8 cellular contexts compared by ENCODE assay signal in the genomic region with DNA sequence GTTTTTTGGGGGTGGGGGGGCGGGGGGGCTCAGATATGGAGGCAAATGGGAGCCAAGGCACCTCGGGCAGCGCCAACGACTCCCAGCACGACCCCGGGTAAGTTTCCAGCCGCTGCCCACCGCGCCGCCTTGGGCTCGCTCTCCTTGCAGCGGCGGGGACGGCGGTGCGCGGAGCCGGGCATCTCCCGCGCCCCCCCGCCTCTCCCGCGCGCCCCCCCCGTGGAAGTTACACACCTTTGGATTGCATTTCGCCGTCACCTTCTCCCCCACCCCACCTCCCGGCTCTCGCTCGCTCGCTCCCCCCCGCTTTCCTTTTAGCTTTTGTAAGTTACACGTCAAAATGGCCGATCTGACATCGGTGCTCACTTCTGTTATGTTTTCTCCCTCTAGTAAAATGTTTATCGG. TPM values are rescaled to one million over a fixed set of nuclear protein-coding genes. Genes with fewer than 3 reads are reported as not detected.
DNase-seq lines count a peak whose midpoint lies in the region; ATAC-seq, FAIRE-seq and TF ChIP-seq lines count a peak whose summit lies in the region.

No MANE protein-coding gene starts in this region.

- peak overlapping the region; percentile 91 for H3K4me2 ChIP-seq in K562 (ENCODE audit: insufficient read depth, low read length)

- H3K27me3 Mint-ChIP-seq in immature natural killer cell (ENCODE audit: low read depth in 3 of 3): peaks cover 0 to 12% (median 2%) of the 10 kb centered on the region in 3 donors

- H3K9ac ChIP-seq in K562 (ENCODE audit: insufficient read depth in 1 of 2, low read depth in 2 of 2, low read length in 2 of 2): peak overlapping the region; percentile 79 to 93

- H3K4me3 ChIP-seq in SJCRH30: peak overlapping the region; percentile 71
- peak overlapping the region; percentile 78 for H3K4me3 ChIP-seq in K562

- DNase-seq in ELR (ENCODE audit: low read depth) (peak; percentile 43), SJCRH30 (peak; percentile 19 to 33), K562 (ENCODE audit: extremely low read depth in 1 of 4, low spot score in 3 of 4) (peak; percentile 25 to 65 (median 54)), immature natural killer cell (peak in 2 of 3 donors; percentile 20 to 27), T1000 (lab: John Stamatoyannopoulos, UW) (no peak), epidermal melanocyte (ENCODE audit: insufficient read length, low spot score) (no peak)
- peak; percentile 17 for DNase-seq in stimulated activated CD4-positive, alpha-beta T cell treated with anti-CD3 and anti-CD28 coated beads, Interleukin-1b, Interleukin-23, amount 100 ng/mL, for 48 hours

- no peak for TF ChIP-seq POLR2A in K562 (conservative IDR thresholded peaks at IDR 0.05)

- H3K27ac ChIP-seq in SJCRH30 (peak overlapping the region; percentile 37), K562 (ENCODE audit: extremely low read depth, low read depth, low read length) (peak overlapping the region; percentile 79)

- H3K36me3 Mint-ChIP-seq in immature natural killer cell: peaks cover 11 to 20% (median 16%) of the 10 kb centered on the region in 3 donors

- no peaks in the 10 kb centered on the region for H4K20me1 ChIP-seq in K562 (replicated peaks; ENCODE audit: control insufficient read depth, insufficient read depth, low read length)

- intact Hi-C loops in K562 (cut with micrococcal nuclease): loop anchor here (2.0 kb wide), 1 partner anchor 122 kb away; no protein-coding TSS in a partner anchor

- no peak for TF ChIP-seq RAD21 in K562 (CRISPR knock-in tag; conservative IDR thresholded peaks at IDR 0.05 in 1 of 2, IDR thresholded peaks at IDR 0.05 in 1 of 2)

- in situ Hi-C loops in K562 (cut with MboI): no loop called here

- no peaks in the 10 kb centered on the region for H3K9me3 ChIP-seq in SJCRH30 (replicated peaks)
- no peaks in the 10 kb centered on the region for H3K9me3 ChIP-seq in K562 (replicated peaks; ENCODE audit: control insufficient read depth, insufficient read depth, low read depth, low read length)

- no peak for FAIRE-seq in K562 (lab: Jason Lieb, UNC)

- 0% methylated on average over 4 of the region's 36 CpGs for WGBS in K562 (ENCODE audit: insufficient coverage, low coverage, missing lambda C conversion rate)

- H2AFZ ChIP-seq in K562 (ENCODE audit: low read depth, low read length): peak overlapping the region; percentile 46

- POLR2A ChIA-PET in K562 (lab: Yijun Ruan, JAX): interaction anchor here (2.5 kb wide), 1 partner anchor 10 kb away, joined by 9 read pairs; no protein-coding TSS in a partner anchor

- no peaks in the 10 kb centered on the region for H3K9me1 ChIP-seq in K562 (ENCODE audit: control insufficient read depth, insufficient read depth, low read length)

- H3K36me3 ChIP-seq in SJCRH30 (peaks cover 7% of the 10 kb centered on the region), K562 (ENCODE audit: control insufficient read depth, insufficient read depth, low read length) (peaks cover 28% of the 10 kb centered on the region)

- H3K27me3 ChIP-seq in SJCRH30 (no peaks in the 10 kb centered on the region), K562 (ENCODE audit: control insufficient read depth in 2 of 2, insufficient read depth in 2 of 2, low read length in 2 of 2) (no peaks in the 10 kb centered on the region)

- TF ChIP-seq EP300 in K562 (IDR thresholded peaks at IDR 0.05; ENCODE audit: low read length): no peak

- no peak for TF ChIP-seq CTCF in K562 (IDR thresholded peaks at IDR 0.05 in 2 of 3, conservative IDR thresholded peaks at IDR 0.05 in 1 of 3; ENCODE audit: insufficient read depth in 2 of 3, low read depth in 1 of 3, low read length in 3 of 3)

- peaks cover 13% of the 10 kb centered on the region for H3K4me1 ChIP-seq in SJCRH30
- peaks cover 10 to 13% of the 10 kb centered on the region in 2 experiments; a peak in 4 of 5 replicates for H3K4me1 ChIP-seq in K562 (replicated peaks in 1 of 2; ENCODE audit: control insufficient read depth in 2 of 2, insufficient read depth in 2 of 2, low read length in 2 of 2)

- peaks cover 28 to 42% of the 10 kb centered on the region in 2 donors for H3K4me1 Mint-ChIP-seq in immature natural killer cell

- BruUV-seq in K562 (replicated peaks; lab: Mats Ljungman, UMichigan): no TSS peak

- peak overlapping the region; percentile 87 to 92 (median 89) for H3K4me3 Mint-ChIP-seq in immature natural killer cell

- no peaks in the 10 kb centered on the region for H3K9me3 Mint-ChIP-seq in immature natural killer cell

- ATAC-seq in HG02642 (IDR thresholded peaks at IDR 0.05; ENCODE audit: poor library complexity, unreplicated experiment) (peak; percentile 26), K562 (peak; percentile 26)

- H3K27ac Mint-ChIP-seq in immature natural killer cell: peak overlapping the region; percentile 34 to 94 (median 78)

- H3K79me2 ChIP-seq in K562 (ENCODE audit: control insufficient read depth, insufficient read depth, low read length): peaks cover 37% of the 10 kb centered on the region

- CTCF ChIA-PET in K562 (lab: Yijun Ruan, JAX; ENCODE audit: low intra/inter-chr PET ratio): no interaction called here

TF ChIP-seq in K562, 482 proteins besides CTCF, POLR2A, EP300 and RAD21 (continues in another document):
- TF ChIP-seq VEZF1 (CRISPR knock-in tag; IDR thresholded peaks at IDR 0.05): peak; percentile 88
- no peak for TF ChIP-seq PCBP2 (IDR thresholded peaks at IDR 0.05; ENCODE audit: low read depth, low read length, poor library complexity, severe bottlenecking)
- peak; percentile 29; the same call in 1 of the 2 replicates for TF ChIP-seq RBFOX2 (IDR thresholded peaks at IDR 0.05; ENCODE audit: low read depth, low read length)
- 0 out of 2 replicates have a peak, but pooled peaks have one; percentile 7 for TF ChIP-seq MXI1 (IDR thresholded peaks at IDR 0.05; ENCODE audit: low read depth, low read length)
- no peak for TF ChIP-seq HOXB6 (CRISPR knock-in tag; IDR thresholded peaks at IDR 0.05; ENCODE audit: borderline replicate concordance)
- TF ChIP-seq TAF1 (IDR thresholded peaks at IDR 0.05; ENCODE audit: control insufficient read depth, extremely low read depth, insufficient read depth, low read length, severe bottlenecking): peak; percentile 28
- peak in 1 of 2 experiments; percentile 33; a peak in 1 of 4 replicates for TF ChIP-seq MAZ (CRISPR knock-in tag; conservative IDR thresholded peaks at IDR 0.05 in 1 of 2, IDR thresholded peaks at IDR 0.05 in 1 of 2)
- peak; percentile 42 for TF ChIP-seq RBBP5 (IDR thresholded peaks at IDR 0.05; ENCODE audit: borderline replicate concordance, insufficient read depth, low read length, poor library complexity, severe bottlenecking)
- TF ChIP-seq, protein P1, sequence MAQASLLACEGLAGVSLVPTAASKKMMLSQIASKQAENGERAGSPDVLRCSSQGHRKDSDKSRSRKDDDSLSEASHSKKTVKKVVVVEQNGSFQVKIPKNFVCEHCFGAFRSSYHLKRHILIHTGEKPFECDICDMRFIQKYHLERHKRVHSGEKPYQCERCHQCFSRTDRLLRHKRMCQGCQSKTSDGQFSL (CRISPR knock-in tag; IDR thresholded peaks at IDR 0.05): peak; percentile 67; the same call in 1 of the 2 replicates
- TF ChIP-seq, protein P1 (tag; IDR thresholded peaks at IDR 0.05): peak in 1 of 2 experiments; percentile 75; a peak in 1 of 4 replicates
- peak; percentile 12 to 79 (median 49) for TF ChIP-seq YY1 (IDR thresholded peaks at IDR 0.05; ENCODE audit: borderline replicate concordance in 1 of 3, control insufficient read depth in 1 of 3, extremely low read depth in 1 of 3, insufficient read depth in 3 of 3, insufficient read length in 1 of 3, insufficient replicate concordance in 2 of 3, low read depth in 1 of 3, low read length in 2 of 3)
- peak; percentile 88 for TF ChIP-seq ZNF263 (CRISPR knock-in tag; IDR thresholded peaks at IDR 0.05; ENCODE audit: borderline replicate concordance)
- no peak for TF ChIP-seq EWSR1 (IDR thresholded peaks at IDR 0.05; ENCODE audit: borderline replicate concordance, low read depth, partially characterized antibody)
- 0 out of 2 replicates have a peak, but pooled peaks have one; percentile 7 for TF ChIP-seq KAT7 (CRISPR knock-in tag; IDR thresholded peaks at IDR 0.05; ENCODE audit: borderline replicate concordance)

RNA-seq across cellular contexts. Expression of gene MSI2, which starts 0.4 kb away (rescaled TPM):
- 73.7 and 76.6 TPM in 2 replicates for total RNA-seq in SJCRH30 (2014; rRNA removed; shearing (Covaris generic))
- 290 and 357 TPM in 2 replicates for total RNA-seq in K562 (2011; cell fraction: chromatin; rRNA removed; ENCODE audit: low replicate concordance)
- 109 and 121 TPM in 2 replicates for total RNA-seq in K562 (2011; cell fraction: nucleolus; rRNA removed)
- 200 and 269 TPM in 2 replicates for total RNA-seq in K562 (2011; cell fraction: nucleoplasm; rRNA removed)
- total RNA-seq in K562 (2014; rRNA removed) (29.7 and 51.4 TPM in 2 replicates), K562 (2014; rRNA removed; fragmentation: Illumina TruSeq; extraction: Trizol) (42.4 and 50.3 TPM in 2 replicates), K562 (2015; rRNA removed; fragmentation: Illumina TruSeq; extraction: Trizol) (45.2 and 50.9 TPM in 2 replicates), K562 (2021) (60.4 and 61.8 TPM in 2 replicates)
- polyA plus RNA-seq in K562 (2011; rRNA removed) (36.8 and 48.9 TPM in 2 replicates), K562 (2014; fragmentation: Illumina TruSeq; extraction: Trizol) (56.3 and 66.6 TPM in 2 replicates), K562 (2014; fragmentation: Nextera tagmentation; extraction: Ambion mirVana) (1 to 10 TPM; 4.6 to 5.3 TPM), K562 (2014; rRNA removed) (30.5 and 35.5 TPM in 2 replicates), immature natural killer cell (1 to 10 TPM in 2 of 3 donors, under 1 TPM in 1; 0.88 to 3.6 (median 2.4) TPM)
- 25.6 and 43.5 TPM in 2 replicates for polyA plus RNA-seq in K562 (2011; cell fraction: cytosol; rRNA removed)
- 61.4 and 77.7 TPM in 2 replicates for polyA plus RNA-seq in K562 (2011; cell fraction: nucleus; rRNA removed)
- 37.7 and 43.6 TPM in 2 replicates for polyA plus RNA-seq in K562 (2012)
- 72.6 and 78.9 TPM in 2 replicates for polyA minus RNA-seq in K562 (2011; rRNA and poly(A)+ RNA removed)
- 32.4 and 39.6 TPM in 2 replicates for polyA minus RNA-seq in K562 (2011; cell fraction: cytosol; rRNA and poly(A)+ RNA removed)
- 38.9 and 58.1 TPM in 2 replicates for polyA minus RNA-seq in K562 (2011; cell fraction: nucleus; rRNA and poly(A)+ RNA removed)

Comparison
In these comparisons a context has a peak if more than half of its experiments do, and no peak if none do; other contexts are left out.
1. DNase-seq: peak in ELR (single experiment), SJCRH30 (2 of 2), K562 (4 of 4), immature natural killer cell (2 of 3) and stimulated activated CD4-positive, alpha-beta T cell treated with anti-CD3 and anti-CD28 coated beads, Interleukin-1b, Interleukin-23, amount 100 ng/mL, for 48 hours (single experiment); none in T1000 (single experiment) and epidermal melanocyte (single experiment).